In the genomic region with DNA sequence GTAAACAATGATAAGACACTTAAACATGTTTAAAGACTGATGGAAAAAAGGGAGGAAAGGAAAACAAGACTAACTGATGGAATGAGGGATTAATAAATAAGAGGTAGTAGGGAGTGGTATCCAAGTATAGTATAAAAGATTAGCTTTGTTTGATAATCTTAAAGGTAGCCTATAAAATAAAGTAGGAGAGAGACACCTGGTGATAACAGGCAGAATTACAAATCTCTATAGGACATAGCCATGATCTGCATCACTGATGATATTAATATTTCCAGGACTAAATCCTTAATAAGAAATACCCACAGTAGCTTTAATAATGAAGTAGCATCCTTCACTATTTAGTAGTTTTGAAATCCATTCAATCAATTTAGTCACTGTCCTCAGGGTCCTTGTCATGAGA, we compare ENCODE assay signal across 1 cellular context.
TF ChIP-seq lines count a peak whose summit lies in the region.

No MANE protein-coding gene starts in this region.

TF ChIP-seq in K562, 482 proteins besides CTCF, POLR2A, EP300 and RAD21:
- TF ChIP-seq DEAF1 (CRISPR knock-in tag; IDR thresholded peaks at IDR 0.05) (peak; percentile 20), RBM15 (IDR thresholded peaks at IDR 0.05; ENCODE audit: insufficient read depth, low read length) (no peak), STAG1 (CRISPR knock-in tag; IDR thresholded peaks at IDR 0.05; ENCODE audit: borderline replicate concordance) (no peak), NCOA2 (IDR thresholded peaks at IDR 0.05; ENCODE audit: partially characterized antibody in 2 of 2) (peak in 1 of 2 experiments; percentile 30)
- TF ChIP-seq, protein P1, sequence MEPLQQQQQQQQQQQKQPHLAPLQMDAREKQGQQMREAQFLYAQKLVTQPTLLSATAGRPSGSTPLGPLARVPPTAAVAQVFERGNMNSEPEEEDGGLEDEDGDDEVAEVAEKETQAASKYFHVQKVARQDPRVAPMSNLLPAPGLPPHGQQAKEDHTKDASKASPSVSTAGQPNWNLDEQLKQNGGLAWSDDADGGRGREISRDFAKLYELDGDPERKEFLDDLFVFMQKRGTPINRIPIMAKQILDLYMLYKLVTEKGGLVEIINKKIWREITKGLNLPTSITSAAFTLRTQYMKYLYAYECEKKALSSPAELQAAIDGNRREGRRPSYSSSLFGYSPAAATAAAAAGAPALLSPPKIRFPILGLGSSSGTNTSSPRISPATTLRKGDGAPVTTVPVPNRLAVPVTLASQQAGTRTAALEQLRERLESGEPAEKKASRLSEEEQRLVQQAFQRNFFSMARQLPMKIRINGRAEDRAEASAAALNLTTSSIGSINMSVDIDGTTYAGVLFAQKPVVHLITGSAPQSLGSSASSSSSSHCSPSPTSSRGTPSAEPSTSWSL (CRISPR knock-in tag; IDR thresholded peaks at IDR 0.05; ENCODE audit: borderline replicate concordance), result no peak
